Comparison of ENCODE assay signal across 28 cellular contexts in the genomic region with DNA sequence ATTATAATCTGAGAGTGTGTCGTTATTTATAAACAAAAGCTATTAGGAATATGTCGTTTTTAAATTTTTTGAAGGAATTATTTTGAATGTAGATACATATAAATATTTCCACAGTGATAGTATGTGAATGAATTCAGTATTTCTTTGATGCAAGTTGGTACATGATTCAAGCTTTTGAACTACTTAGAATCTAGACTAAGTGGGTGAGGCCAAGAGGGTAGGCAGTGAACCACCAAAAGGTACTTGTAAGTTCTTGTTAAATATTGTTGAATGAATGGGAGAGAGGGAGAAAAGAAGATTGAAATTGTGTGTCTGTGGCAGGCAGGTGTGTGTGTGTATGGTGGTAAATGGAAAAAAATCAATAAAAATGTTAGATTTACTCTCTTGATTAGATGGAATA.
DNase-seq lines count a peak whose midpoint lies in the region; ATAC-seq and TF ChIP-seq lines count a peak whose summit lies in the region.
"Had no signal": no experiment of that assay in that cellular context is flagged by ENCODE, and none has a peak within 500 bp of the region (broad histone marks: within the 10 kb centered on the region; RNA-seq: fewer than 3 reads in every experiment).

No MANE protein-coding gene starts in this region.

- intact Hi-C loops in Calu3 (cut with micrococcal nuclease; ENCODE audit: unreplicated experiment), result loop anchor here (5.0 to 10.0 kb wide), 2 partner anchors 108 to 465 kb away; no protein-coding TSS in a partner anchor

- no peaks in the 10 kb centered on the region for H3K27me3 ChIP-seq in foreskin keratinocyte
- H3K27me3 ChIP-seq: sigmoid colon had no signal

- H3K36me3 Mint-ChIP-seq in Calu3 (ENCODE audit: insufficient read depth, unreplicated experiment), result peaks cover 6% of the 10 kb centered on the region
- peaks cover 14% of the 10 kb centered on the region for H3K36me3 Mint-ChIP-seq in activated naive CD8-positive, alpha-beta T cell treated with anti-CD3 and anti-CD28 coated beads for 36 hours

- peaks cover 27% of the 10 kb centered on the region for H3K4me1 Mint-ChIP-seq in Calu3 (ENCODE audit: low read depth, unreplicated experiment)
- peaks cover 20% of the 10 kb centered on the region for H3K4me1 Mint-ChIP-seq in activated naive CD8-positive, alpha-beta T cell treated with anti-CD3 and anti-CD28 coated beads for 36 hours

- peak overlapping the region; percentile 27 for H3K27ac Mint-ChIP-seq in Calu3 (ENCODE audit: unreplicated experiment)
- H3K27ac Mint-ChIP-seq in activated naive CD8-positive, alpha-beta T cell treated with anti-CD3 and anti-CD28 coated beads for 36 hours, result peak overlapping the region; percentile 9
- H3K27ac Mint-ChIP-seq: activated T-cell treated with anti-CD3 and anti-CD28 coated beads, Interleukin-2, amount 50 U/mL, for 24 hours; T-helper 1 cell treated with Interleukin-12 subunit alpha and Interleukin-12 subunit beta and Interleukin-4 antibody, amounts not matched to agents 30 μg/mL and 1 μg/mL, for 36 hours had no signal

- H3K9me3 Mint-ChIP-seq in Calu3 (ENCODE audit: low read depth, unreplicated experiment), result peaks cover 4% of the 10 kb centered on the region
- H3K9me3 Mint-ChIP-seq in activated naive CD8-positive, alpha-beta T cell treated with anti-CD3 and anti-CD28 coated beads for 36 hours, result peaks cover 16% of the 10 kb centered on the region

- DNase-seq in Calu3 (no peak), HPDE6-E6E7 (ENCODE audit: extremely low spot score) (peak; percentile 21), foreskin keratinocyte (peak; percentile 63 to 84), DMS 273 (lab: John Stamatoyannopoulos, UW; ENCODE audit: unreplicated experiment) (no peak), islet precursor cell (no peak), NCI-H2227 treated with DMSO at 0.1 percent for 48 hours (lab: John Stamatoyannopoulos, UW) (no peak)
- DNase-seq in activated naive CD8-positive, alpha-beta T cell treated with anti-CD3 and anti-CD28 coated beads for 36 hours, result no peak
- DNase-seq: activated CD4-positive, alpha-beta T cell treated with anti-CD3 and anti-CD28 coated beads for 48 hours; activated gamma-delta T cell; activated T-cell treated with anti-CD3 and anti-CD28 coated beads, Interleukin-2, amount 50 U/mL, for 24 hours; amygdala; effector CD4-positive, alpha-beta T cell; foreskin melanocyte; GOT3; left colon; mesendoderm; NCI-H1092 treated with DMSO at 0.1 percent for 48 hours; NCI-H187 treated with DMSO at 0.1 percent for 48 hours; NCI-H748 treated with DMSO at 0.1 percent for 48 hours; RPMI8226; sigmoid colon; stimulated activated CD4-positive, alpha-beta T cell treated with anti-CD3 and anti-CD28 coated beads, Interleukin-4, amount 100 ng/mL, for 4 hours; stimulated activated naive CD4-positive, alpha-beta T cell had no signal

- BruUV-seq in Calu3 (replicated peaks; lab: Mats Ljungman, UMichigan), result no TSS peak

- CTCF ChIA-PET in Calu3 (lab: Charles Lee), result interaction anchor here (0.5 kb wide), 1 partner anchor 82 kb away, joined by 3 read pairs; no protein-coding TSS in a partner anchor

- ATAC-seq in foreskin keratinocyte, result peak; percentile 59
- ATAC-seq in HG02938 (IDR thresholded peaks at IDR 0.05; ENCODE audit: unreplicated experiment), result no peak
- ATAC-seq: left colon had no signal

- TF ChIP-seq CTCF in Calu3 (IDR thresholded peaks at IDR 0.05; ENCODE audit: unreplicated experiment) (no peak), foreskin keratinocyte (conservative IDR thresholded peaks at IDR 0.05) (no peak)

- H3K4me3 Mint-ChIP-seq in Calu3 (ENCODE audit: low read depth, unreplicated experiment), result no peak overlapping the region
- no peak overlapping the region for H3K4me3 Mint-ChIP-seq in activated naive CD8-positive, alpha-beta T cell treated with anti-CD3 and anti-CD28 coated beads for 36 hours
- H3K4me3 Mint-ChIP-seq: activated T-cell treated with anti-CD3 and anti-CD28 coated beads, Interleukin-2, amount 50 U/mL, for 24 hours; T-helper 1 cell treated with Interleukin-12 subunit alpha and Interleukin-12 subunit beta and Interleukin-4 antibody, amounts not matched to agents 30 μg/mL and 1 μg/mL, for 36 hours had no signal

- H3K27ac ChIP-seq in foreskin keratinocyte, result no peak overlapping the region
- H3K27ac ChIP-seq: C4-2B, prostate gland, sigmoid colon, SK-N-MC had no signal

- peaks cover 25% of the 10 kb centered on the region for H3K4me1 ChIP-seq in foreskin keratinocyte
- H3K4me1 ChIP-seq: prostate gland had no signal

- no peaks in the 10 kb centered on the region for H3K27me3 Mint-ChIP-seq in Calu3 (ENCODE audit: unreplicated experiment)
- no peaks in the 10 kb centered on the region for H3K27me3 Mint-ChIP-seq in activated naive CD8-positive, alpha-beta T cell treated with anti-CD3 and anti-CD28 coated beads for 36 hours
- H3K27me3 Mint-ChIP-seq: activated T-cell treated with anti-CD3 and anti-CD28 coated beads, Interleukin-2, amount 50 U/mL, for 24 hours had no signal

Comparison
In these comparisons a context has a peak if more than half of its experiments do, and no peak if none do; other contexts are left out.
1. DNase-seq: peak in HPDE6-E6E7 (single experiment) and foreskin keratinocyte (2 of 2); none in Calu3 (single experiment), activated naive CD8-positive, alpha-beta T cell treated with anti-CD3 and anti-CD28 coated beads for 36 hours (single experiment), DMS 273 (single experiment), islet precursor cell (single experiment) and NCI-H2227 treated with DMSO at 0.1 percent for 48 hours (single experiment).